29 cellular contexts compared by ENCODE assay signal in the genomic region with DNA sequence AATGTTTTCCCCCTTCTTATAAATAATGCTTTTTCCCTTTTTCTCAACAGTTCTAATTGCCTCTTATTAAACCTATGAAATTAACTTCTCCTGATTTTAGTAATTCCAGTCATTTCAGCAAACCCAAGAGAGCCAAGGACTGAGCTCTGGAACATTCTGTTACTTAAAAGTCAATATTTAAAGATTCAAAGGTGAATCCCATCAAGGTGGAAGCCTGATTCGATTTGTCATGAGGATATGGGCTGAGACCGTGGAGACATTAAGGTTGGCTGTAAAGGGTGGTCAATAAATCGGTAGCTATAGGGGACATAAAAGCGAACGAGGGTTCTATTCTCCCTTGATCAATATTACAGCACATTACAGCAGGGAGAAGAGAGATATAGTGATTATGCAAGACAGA.
"Had no signal": no experiment of that assay in that cellular context is flagged by ENCODE, and none has a peak within 500 bp of the region (broad histone marks: within the 10 kb centered on the region; RNA-seq: fewer than 3 reads in every experiment).

No MANE protein-coding gene starts in this region.

- H3K4me3 ChIP-seq: coronary artery, dorsolateral prefrontal cortex, esophagus squamous epithelium, gastrocnemius medialis, heart right ventricle, left lung, lower lobe of right lung had no signal

- H3K9me3 ChIP-seq: esophagus squamous epithelium, gastrocnemius medialis, left lung, lower lobe of right lung had no signal

- H3K27ac ChIP-seq: coronary artery, dorsolateral prefrontal cortex, epithelial cell of prostate, esophagus squamous epithelium, gastrocnemius medialis, heart right ventricle, left lung, lower lobe of right lung had no signal

- H3K27me3 ChIP-seq: dorsolateral prefrontal cortex, esophagus squamous epithelium, gastrocnemius medialis, left lung had no signal

- ATAC-seq: esophagus mucosa; gastrocnemius medialis; heart right ventricle; left colon; left lung; left ventricle myocardium superior; lower lobe of right lung; naive thymus-derived CD4-positive, alpha-beta T cell had no signal

- DNase-seq: dermis blood vessel endothelial cell; dorsolateral prefrontal cortex; effector CD4-positive, alpha-beta T cell; effector memory CD4-positive, alpha-beta T cell; erythroblast; esophagus squamous epithelium; foreskin fibroblast; foreskin melanocyte; gastrocnemius medialis; glutamatergic neuron; head of caudate nucleus; heart right ventricle; hypothalamus; immature natural killer cell; islet precursor cell; kidney; kidney glomerular epithelial cell; left colon; left lung; left ventricle myocardium superior; lower lobe of right lung; mesenchymal stem cell; midbrain; naive thymus-derived CD4-positive, alpha-beta T cell had no signal

- H3K4me1 ChIP-seq: esophagus squamous epithelium, gastrocnemius medialis, heart right ventricle, left lung, lower lobe of right lung had no signal

- H3K36me3 ChIP-seq: esophagus squamous epithelium, gastrocnemius medialis, heart right ventricle, left lung, lower lobe of right lung had no signal

- FAIRE-seq: colon, endometrium, kidney had no signal
